ENCODE assay signal across 8 cellular contexts in the genomic region with DNA sequence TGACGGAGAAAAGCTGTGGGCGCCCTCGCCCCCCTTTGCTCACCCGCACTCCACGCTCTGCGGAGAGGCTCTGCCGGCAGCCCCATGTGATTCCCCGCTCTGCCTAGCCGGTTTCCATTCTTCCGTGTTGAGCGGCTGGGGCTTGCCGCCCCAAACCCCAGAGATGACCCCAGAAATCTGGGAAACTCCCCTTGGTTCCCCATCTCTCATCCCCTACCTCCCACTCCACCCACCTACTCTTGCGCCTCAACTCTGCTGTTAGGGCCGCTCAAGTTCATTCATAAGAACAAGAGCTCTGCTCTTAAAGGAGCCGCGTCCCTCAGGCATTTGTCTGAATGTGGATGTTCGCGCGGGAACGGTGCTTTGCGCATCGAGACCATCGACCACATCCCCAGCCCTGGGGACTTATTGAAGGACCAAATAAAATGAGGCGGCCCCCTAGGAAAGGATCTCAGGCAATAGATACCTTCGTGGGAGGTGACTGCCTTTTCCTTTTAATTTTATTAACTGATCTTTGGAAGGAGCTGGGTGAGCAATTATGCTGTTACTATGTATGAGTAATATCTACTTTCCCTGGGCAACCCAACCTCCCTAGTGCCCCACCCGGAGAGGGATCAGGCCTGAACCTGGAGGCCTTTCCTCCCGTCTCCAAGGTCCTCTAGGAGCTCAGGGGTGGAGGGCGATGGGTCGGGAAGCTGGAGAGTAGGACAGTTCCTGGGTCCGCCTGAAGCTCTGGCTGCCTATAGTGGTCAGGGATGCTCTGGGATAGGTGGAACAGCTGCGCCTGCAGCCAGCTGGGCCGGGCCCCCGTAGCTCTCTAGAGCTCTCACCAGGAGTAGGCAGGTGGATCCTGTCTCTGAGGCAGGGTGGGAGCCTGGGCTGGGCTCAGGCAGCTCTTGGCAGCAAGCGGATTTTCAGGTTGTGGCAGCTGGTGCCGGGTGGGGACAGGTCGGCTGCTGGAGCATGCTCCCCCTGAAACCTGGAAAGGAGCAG. TPM values are rescaled to one million over a fixed set of nuclear protein-coding genes. Genes with fewer than 3 reads are reported as not detected.
DNase-seq lines count a peak whose midpoint lies in the region; ATAC-seq and TF ChIP-seq lines count a peak whose summit lies in the region.

No MANE protein-coding gene starts in this region.

- H3K36me3 ChIP-seq in HUES48 (ENCODE audit: control insufficient read depth, insufficient read depth, low read length) (peaks cover 14% of the 10 kb centered on the region), Panc1 (ENCODE audit: control insufficient read depth, insufficient read depth, low read length) (no peaks in the 10 kb centered on the region)

- in situ Hi-C loops in Panc1 (cut with HindIII; ENCODE audit: low pct_unique_long_range_greater_than_20kb, low sequenced_read_pairs): no loop called here

- H3K4me1 ChIP-seq in HUES48 (ENCODE audit: control insufficient read depth, insufficient read depth, low read length): peaks cover 4% of the 10 kb centered on the region; the same call in 1 of the 2 replicates
- H3K4me1 ChIP-seq in Panc1 (ENCODE audit: control insufficient read depth, insufficient read depth, low read length): peaks cover 7% of the 10 kb centered on the region

- CTCF ChIA-PET in Panc1 (lab: Charles Lee): interaction anchor here (0.7 kb wide), 1 partner anchor 77 kb away, joined by 10 read pairs; no protein-coding TSS in a partner anchor

- H3K9me3 ChIP-seq in HUES48 (ENCODE audit: control insufficient read depth, insufficient read depth, low read length) (no peaks in the 10 kb centered on the region), Panc1 (ENCODE audit: control insufficient read depth, insufficient read depth, low read depth, low read length) (no peaks in the 10 kb centered on the region)

- H3K4me3 ChIP-seq in HUES48 (ENCODE audit: low read depth, low read length): peak overlapping the region; percentile 73
- peak overlapping the region; percentile 53 to 56 for H3K4me3 ChIP-seq in Panc1 (ENCODE audit: low read depth in 2 of 2, low read length in 2 of 2)

- intact Hi-C loops in Panc1 (cut with micrococcal nuclease; ENCODE audit: unreplicated experiment): no loop called here

- H3K27me3 ChIP-seq in HUES48 (ENCODE audit: control insufficient read depth, insufficient read depth, low read length) (peaks cover 28% of the 10 kb centered on the region), Panc1 (ENCODE audit: control insufficient read depth, insufficient read depth, low read length) (no peaks in the 10 kb centered on the region; the same call in 1 of the 2 replicates)

- no TSS peak for BruUV-seq in Panc1 (replicated peaks; lab: Mats Ljungman, UMichigan)

- DNase-seq in COLO829 (ENCODE audit: low spot score) (peak; percentile 11), Panc1 (ENCODE audit: low read depth, low spot score) (no peak), activated gamma-delta T cell (lab: John Stamatoyannopoulos, UW) (peak; percentile 36), glomerular visceral epithelial cell (ENCODE audit: extremely low spot score) (peak; percentile 53), retina (peak; percentile 71), ureter (ENCODE audit: low spot score) (no peak)

- TF ChIP-seq CTCF in Panc1 (IDR thresholded peaks at IDR 0.05): no peak

- POLR2A ChIA-PET in Panc1 (lab: Charles Lee): interaction anchor here (0.5 kb wide), 1 partner anchor 80 kb away, joined by 5 read pairs; no protein-coding TSS in a partner anchor

- ATAC-seq in GM21381 (IDR thresholded peaks at IDR 0.05; ENCODE audit: unreplicated experiment): peak; percentile 34
- ATAC-seq in Panc1: peak; percentile 58

- H3K27ac ChIP-seq in HUES48 (ENCODE audit: low read depth, low read length) (no peak overlapping the region), Panc1 (ENCODE audit: low read length) (no peak overlapping the region)

- H3K9ac ChIP-seq in HUES48 (ENCODE audit: low read depth, low read length): no peak overlapping the region

RNA-seq across cellular contexts. Expression of a gene that starts 0.9 kb away (rescaled TPM):
- total RNA-seq in Panc1 (2021; ENCODE audit: unreplicated experiment) (1.2 TPM), ureter (28.5 TPM)
- 0.71 TPM for polyA plus RNA-seq in Panc1 (2012; ENCODE audit: insufficient read length)

RNA-seq across cellular contexts. Expression of a gene that starts 54.1 kb away (rescaled TPM):
- total RNA-seq in Panc1 (2021; ENCODE audit: unreplicated experiment) (2.0 TPM), ureter (84.3 TPM)
- 1.1 TPM for polyA plus RNA-seq in Panc1 (2012; ENCODE audit: insufficient read length)

Comparison
In these comparisons a context has a peak if more than half of its experiments do, and no peak if none do; other contexts are left out.
1. DNase-seq: peak in COLO829 (single experiment), activated gamma-delta T cell (single experiment), glomerular visceral epithelial cell (single experiment) and retina (single experiment); none in Panc1 (single experiment) and ureter (single experiment).
2. RNA of a gene that starts 0.9 kb away (total RNA-seq): 28.5 TPM in ureter (single experiment); 1.2 TPM in Panc1 (single experiment); every median in the first group is over 10 times any median in the second.
3. RNA of a gene that starts 54.1 kb away (total RNA-seq): 84.3 TPM in ureter (single experiment); 2.0 TPM in Panc1 (single experiment); every median in the first group is over 10 times any median in the second.